ENCODE assay signal across 8 cellular contexts in the genomic region with DNA sequence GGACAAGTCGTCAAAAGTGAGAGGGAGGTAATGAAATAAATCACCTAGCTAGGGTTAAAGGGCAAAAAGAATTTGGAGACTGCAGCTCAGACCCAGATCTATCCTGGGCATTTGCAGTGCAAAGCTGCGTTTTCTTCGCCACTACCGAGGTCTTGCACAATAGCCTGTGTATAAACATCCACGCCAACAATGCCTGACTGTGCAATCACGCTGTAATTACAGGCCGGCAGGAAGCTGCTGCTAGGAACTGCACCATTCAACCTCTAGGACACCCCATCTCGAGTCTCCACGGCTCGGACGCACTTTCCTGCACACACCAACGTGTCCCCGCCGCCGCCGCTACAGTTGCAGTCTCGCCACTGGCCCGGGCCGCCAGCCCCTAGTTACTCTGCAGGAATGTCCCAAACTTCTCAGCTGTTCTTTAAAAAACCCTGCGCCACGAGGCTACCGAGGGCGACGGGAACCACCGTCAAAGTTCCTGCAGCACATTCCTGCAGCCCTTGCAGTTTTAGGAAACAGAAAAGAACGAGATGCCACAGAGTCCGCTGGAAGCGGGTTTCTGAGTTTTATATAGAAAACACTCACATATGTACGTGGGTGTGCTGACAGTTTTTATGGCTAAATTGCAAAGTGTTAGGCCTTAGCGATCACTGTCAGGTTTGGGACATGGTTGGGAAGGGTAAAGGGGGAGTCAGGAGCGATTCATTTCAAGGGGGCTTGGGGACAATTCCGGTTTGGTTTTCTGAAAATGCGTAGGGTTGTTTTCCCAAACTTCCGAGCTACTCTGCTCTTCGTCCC.
DNase-seq lines count a peak whose midpoint lies in the region; ATAC-seq and TF ChIP-seq lines count a peak whose summit lies in the region.

No MANE protein-coding gene starts in this region.

- H3K4me1 Mint-ChIP-seq in activated CD8-positive, alpha-beta T cell treated with anti-CD3 and anti-CD28 coated beads for 36 hours (ENCODE audit: low read depth): peaks cover 58% of the 10 kb centered on the region
- peaks cover 35% of the 10 kb centered on the region for H3K4me1 Mint-ChIP-seq in memory B cell

- H3K27me3 Mint-ChIP-seq in activated CD8-positive, alpha-beta T cell treated with anti-CD3 and anti-CD28 coated beads for 36 hours: no peaks in the 10 kb centered on the region
- H3K27me3 Mint-ChIP-seq in memory B cell: no peaks in the 10 kb centered on the region

- H3K36me3 Mint-ChIP-seq in activated CD8-positive, alpha-beta T cell treated with anti-CD3 and anti-CD28 coated beads for 36 hours (ENCODE audit: low read depth): peaks cover 22% of the 10 kb centered on the region
- H3K36me3 Mint-ChIP-seq in memory B cell: no peaks in the 10 kb centered on the region

- ATAC-seq in GM21423 (IDR thresholded peaks at IDR 0.05; ENCODE audit: unreplicated experiment) (peak; percentile 29), memory B cell (ENCODE audit: low read depth) (peak; percentile 60), HG03457 (IDR thresholded peaks at IDR 0.05; ENCODE audit: unreplicated experiment) (no peak)
- ATAC-seq in activated CD8-positive, alpha-beta T cell treated with anti-CD3 and anti-CD28 coated beads for 36 hours: peak; percentile 54

- POLR2A ChIA-PET in activated CD8-positive, alpha-beta T cell treated with anti-CD3 and anti-CD28 coated beads for 36 hours (lab: Charles Lee): interaction anchor here (0.5 to 24.9 kb wide), 14 partner anchors 8 to 667 kb away, joined by 3 to 512 read pairs (median 5); a partner anchor contains a TSS

- peak overlapping the region; percentile 92 for H3K27ac ChIP-seq in effector memory CD4-positive, alpha-beta T cell (ENCODE audit: insufficient read depth, low read length, poor library complexity, severe bottlenecking)

- H3K27me3 ChIP-seq in effector memory CD4-positive, alpha-beta T cell (replicated peaks; ENCODE audit: control insufficient read depth, insufficient read depth, low read length, poor library complexity, severe bottlenecking): no peaks in the 10 kb centered on the region

- H3K4me1 ChIP-seq in effector memory CD4-positive, alpha-beta T cell (ENCODE audit: control insufficient read depth, insufficient read depth, low read length, poor library complexity, severe bottlenecking): peaks cover 39% of the 10 kb centered on the region

- H3K36me3 ChIP-seq in effector memory CD4-positive, alpha-beta T cell (ENCODE audit: control insufficient read depth, insufficient read depth, low read length): peaks cover 3% of the 10 kb centered on the region

- peak; percentile 93 to 95 for DNase-seq in AML-193 (lab: John Stamatoyannopoulos, UW)
- peak; percentile 33 for DNase-seq in NCI-H510A treated with DMSO at 0.1 percent for 48 hours (lab: John Stamatoyannopoulos, UW)
- DNase-seq in activated CD8-positive, alpha-beta T cell treated with anti-CD3 and anti-CD28 coated beads for 36 hours: peak; percentile 81
- DNase-seq in effector memory CD4-positive, alpha-beta T cell: peak; percentile 45 to 52 (median 48)
- DNase-seq in memory B cell (ENCODE audit: low spot score in 2 of 2): peak; percentile 45 to 53
- peak; percentile 75 for DNase-seq in stimulated activated CD8-positive, alpha-beta memory T cell treated with anti-CD3 and anti-CD28 coated beads, Interleukin-4, amount 100 ng/mL, for 48 hours

- CTCF ChIA-PET in activated CD8-positive, alpha-beta T cell treated with anti-CD3 and anti-CD28 coated beads for 36 hours (lab: Charles Lee): interaction anchor here (1.0 to 6.7 kb wide), 8 partner anchors 12 to 57 kb away, joined by 3 to 84 read pairs (median 6); a partner anchor contains a TSS

- H3K4me3 Mint-ChIP-seq in activated CD8-positive, alpha-beta T cell treated with anti-CD3 and anti-CD28 coated beads for 36 hours: peak overlapping the region; percentile 90
- peak overlapping the region; percentile 94 for H3K4me3 Mint-ChIP-seq in memory B cell

- H3K9me3 ChIP-seq in effector memory CD4-positive, alpha-beta T cell (ENCODE audit: control insufficient read depth, low read length): no peaks in the 10 kb centered on the region

- peak; percentile 37 for TF ChIP-seq CTCF in activated CD8-positive, alpha-beta T cell treated with anti-CD3 and anti-CD28 coated beads for 36 hours (IDR thresholded peaks at IDR 0.05)

- H3K9me3 Mint-ChIP-seq in activated CD8-positive, alpha-beta T cell treated with anti-CD3 and anti-CD28 coated beads for 36 hours: no peaks in the 10 kb centered on the region
- H3K9me3 Mint-ChIP-seq in memory B cell: no peaks in the 10 kb centered on the region

- peak overlapping the region; percentile 95 for H3K27ac Mint-ChIP-seq in activated CD8-positive, alpha-beta T cell treated with anti-CD3 and anti-CD28 coated beads for 36 hours
- H3K27ac Mint-ChIP-seq in memory B cell: peak overlapping the region; percentile 96

- intact Hi-C loops in activated CD8-positive, alpha-beta T cell treated with anti-CD3 and anti-CD28 coated beads for 36 hours (cut with micrococcal nuclease): loop anchor here (2.0 kb wide), 3 partner anchors 15 to 31 kb away; a partner anchor contains a TSS

- peak overlapping the region; percentile 81 for H3K4me3 ChIP-seq in effector memory CD4-positive, alpha-beta T cell (ENCODE audit: insufficient read depth, low read depth, low read length, poor library complexity, severe bottlenecking)

Comparison
In these comparisons a context has a peak if more than half of its experiments do, and no peak if none do; other contexts are left out.
1. DNase-seq: peak in every context shown above with its lines; median percentile 94 in AML-193; 81 in activated CD8-positive, alpha-beta T cell treated with anti-CD3 and anti-CD28 coated beads for 36 hours; 75 in stimulated activated CD8-positive, alpha-beta memory T cell treated with anti-CD3 and anti-CD28 coated beads, Interleukin-4, amount 100 ng/mL, for 48 hours; 49 in memory B cell; 48 in effector memory CD4-positive, alpha-beta T cell; 33 in NCI-H510A treated with DMSO at 0.1 percent for 48 hours.